Comparison of ENCODE assay signal across 24 cellular contexts in genomic region chr4:184215709-184216328, GRCh38. TPM values are rescaled to one million over a fixed set of nuclear protein-coding genes. Genes with fewer than 3 reads are reported as not detected.
DNase-seq lines count a peak whose midpoint lies in the region; ATAC-seq, FAIRE-seq and TF ChIP-seq lines count a peak whose summit lies in the region.
"Had no signal": no experiment of that assay in that cellular context is flagged by ENCODE, and none has a peak within 500 bp of the region (broad histone marks: within the 10 kb centered on the region; RNA-seq: fewer than 3 reads in every experiment).

No MANE protein-coding gene starts in this region.

- H3K9me2 ChIP-seq in GM23338 (ENCODE audit: insufficient read depth), result 0 out of 2 replicates have a peak, but pooled peaks cover 3% of the 10 kb centered on the region

- DNase-seq in GM23338 (ENCODE audit: low spot score) (no peak), caudate nucleus (lab: John Stamatoyannopoulos, UW) (peak in 14 of 61 donors; percentile 13 to 48 (median 22)), mucosa of descending colon (peak in 1 of 3 donors; percentile 12), sciatic nerve (ENCODE audit: low spot score) (no peak), HepG2 (ENCODE audit: low spot score) (no peak), CD1c-positive myeloid dendritic cell (ENCODE audit: extremely low spot score) (no peak)
- DNase-seq: activated CD4-positive, alpha-beta T cell treated with anti-CD3 and anti-CD28 coated beads, Interleukin-2, amount 50 U/mL, for 4 hours; activated effector memory CD4-positive, alpha-beta T cell treated with anti-CD3 and anti-CD28 coated beads, Interleukin-2, amount 50 U/mL, for 16 hours; CD4-positive, CD25-positive, alpha-beta regulatory T cell; DMS79; foreskin fibroblast; NCI-H146; NCI-H2227 treated with DMSO at 0.1 percent for 48 hours had no signal

- in situ Hi-C loops in HepG2 (cut with HindIII; ENCODE audit: extremely low pct_ligation_motif_present, low pct_unique_long_range_greater_than_20kb), result no loop called here

- no peak overlapping the region for H3K4me2 ChIP-seq in GM23338
- no peak overlapping the region for H3K4me2 ChIP-seq in HepG2 (ENCODE audit: low read depth, low read length)

- peak overlapping the region; percentile 69; the same call in 1 of the 2 replicates for H2AFZ ChIP-seq in GM23338
- no peak overlapping the region for H2AFZ ChIP-seq in HepG2 (ENCODE audit: low read length)

- no peaks in the 10 kb centered on the region; the same call in 1 of the 2 replicates for H3K4me1 ChIP-seq in GM23338 (ENCODE audit: insufficient read depth)
- no peaks in the 10 kb centered on the region for H3K4me1 ChIP-seq in mucosa of descending colon (ENCODE audit: low read depth)
- H3K4me1 ChIP-seq in HepG2 (ENCODE audit: insufficient read depth, low read length), result peaks cover 9% of the 10 kb centered on the region

- 23% methylated on average over 10 of the region's 10 CpGs for WGBS in HepG2 (ENCODE audit: low lambda C conversion rate)

- H3K4me3 ChIP-seq in GM23338 (no peak overlapping the region), mucosa of descending colon (no peak overlapping the region), HepG2 (replicated peaks in 1 of 3; ENCODE audit: insufficient read depth in 1 of 3, low read depth in 2 of 3, low read length in 3 of 3) (no peak overlapping the region)
- H3K4me3 ChIP-seq: cardiac muscle cell had no signal

- H3K27me3 ChIP-seq in GM23338 (ENCODE audit: insufficient read depth) (no peaks in the 10 kb centered on the region), HepG2 (ENCODE audit: control insufficient read depth in 1 of 2, insufficient read depth in 2 of 2, low read length in 2 of 2) (peaks cover 4 to 23% of the 10 kb centered on the region in 2 experiments; a peak in 3 of 5 replicates)
- H3K27me3 ChIP-seq: cardiac muscle cell had no signal

- peaks cover 9% of the 10 kb centered on the region; the same call in 2 of the 3 replicates for H3K9me3 Mint-ChIP-seq in GM23338

- no TSS peak for BruUV-seq in HepG2 (replicated peaks; lab: Mats Ljungman, UMichigan)

- POLR2A ChIA-PET in HepG2 (lab: Yijun Ruan, JAX), result no interaction called here

- TF ChIP-seq EP300 in HepG2 (IDR thresholded peaks at IDR 0.05; ENCODE audit: low read depth in 2 of 2, low read length in 2 of 2), result no peak
- no peak for TF ChIP-seq EP300 in HepG2 (CRISPR knock-in tag; IDR thresholded peaks at IDR 0.05; ENCODE audit: borderline replicate concordance)

- no peaks in the 10 kb centered on the region; the same call in 2 of the 3 replicates for H3K36me3 Mint-ChIP-seq in GM23338 (ENCODE audit: low read depth)
- H3K36me3 Mint-ChIP-seq: CD4-positive, CD25-positive, alpha-beta regulatory T cell had no signal

- H3K27me3 Mint-ChIP-seq in GM23338 (ENCODE audit: insufficient read depth, low read depth, poor library complexity), result peaks cover 2% of the 10 kb centered on the region

- no peak overlapping the region for H3K27ac ChIP-seq in GM23338 (ENCODE audit: low read depth)
- H3K27ac ChIP-seq in caudate nucleus (ENCODE audit: low read depth, low read length), result peak overlapping the region; percentile 37
- no peak overlapping the region for H3K27ac ChIP-seq in HepG2 (ENCODE audit: extremely low read length, insufficient read depth, low read length)
- H3K27ac ChIP-seq: cardiac muscle cell, epithelial cell of prostate, HL-60, neutrophil, VCaP had no signal

- no peak overlapping the region for H3K9ac ChIP-seq in HepG2 (ENCODE audit: insufficient read depth, low read depth, low read length)

- ATAC-seq in GM23338 (no peak), mucosa of descending colon (peak; percentile 52), sciatic nerve (peak; percentile 75), GM21786 (IDR thresholded peaks at IDR 0.05; ENCODE audit: unreplicated experiment) (no peak), HepG2 (no peak), HG03039 (IDR thresholded peaks at IDR 0.05; ENCODE audit: unreplicated experiment) (no peak)

- H3F3A ChIP-seq in GM23338 (replicated peaks; ENCODE audit: low read depth), result no peaks in the 10 kb centered on the region

- peaks cover 19% of the 10 kb centered on the region for H3K4me1 Mint-ChIP-seq in GM23338
- H3K4me1 Mint-ChIP-seq: CD4-positive, CD25-positive, alpha-beta regulatory T cell had no signal

- H3K9me3 ChIP-seq in mucosa of descending colon, result no peaks in the 10 kb centered on the region
- no peaks in the 10 kb centered on the region for H3K9me3 ChIP-seq in HepG2 (ENCODE audit: low read length)
- H3K9me3 ChIP-seq: neutrophil had no signal

- H3K79me2 ChIP-seq in GM23338 (replicated peaks; ENCODE audit: insufficient read depth) (no peaks in the 10 kb centered on the region), HepG2 (ENCODE audit: insufficient read depth, low read length) (no peaks in the 10 kb centered on the region)

- no peak for TF ChIP-seq RAD21 in HepG2 (CRISPR knock-in tag; IDR thresholded peaks at IDR 0.05)

- no peak for TF ChIP-seq CTCF in GM23338 (conservative IDR thresholded peaks at IDR 0.05; ENCODE audit: low read depth in 2 of 2)
- TF ChIP-seq CTCF in mucosa of descending colon (IDR thresholded peaks at IDR 0.05), result no peak
- TF ChIP-seq CTCF in HepG2 (CRISPR knock-in tag; IDR thresholded peaks at IDR 0.05), result no peak

- no peak overlapping the region for H3K27ac Mint-ChIP-seq in GM23338
- H3K27ac Mint-ChIP-seq: CD4-positive, CD25-positive, alpha-beta regulatory T cell; T-helper 1 cell treated with Interleukin-12 subunit alpha and Interleukin-12 subunit beta and Interleukin-4 antibody, amounts not matched to agents 30 μg/mL and 1 μg/mL, for 36 hours had no signal

- H4K20me1 ChIP-seq in GM23338 (replicated peaks; ENCODE audit: insufficient read depth), result no peaks in the 10 kb centered on the region
- H4K20me1 ChIP-seq in HepG2 (ENCODE audit: insufficient read depth, low read length), result no peaks in the 10 kb centered on the region

- FAIRE-seq in HepG2 (lab: Jason Lieb, UNC), result no peak
- FAIRE-seq: GM12891 had no signal

- TF ChIP-seq POLR2A in HepG2 (IDR thresholded peaks at IDR 0.05; ENCODE audit: insufficient read depth in 1 of 2, low read depth in 2 of 2, low read length in 2 of 2), result no peak

- intact Hi-C loops in mucosa of descending colon (cut with DNase I, micrococcal nuclease), result no loop called here
- intact Hi-C loops in sciatic nerve (cut with DNase I), result no loop called here
- intact Hi-C loops in HepG2 (cut with micrococcal nuclease; ENCODE audit: unreplicated experiment), result no loop called here

- H3K4me3 Mint-ChIP-seq in GM23338, result no peak overlapping the region
- H3K4me3 Mint-ChIP-seq: CD4-positive, CD25-positive, alpha-beta regulatory T cell; T-helper 1 cell treated with Interleukin-12 subunit alpha and Interleukin-12 subunit beta and Interleukin-4 antibody, amounts not matched to agents 30 μg/mL and 1 μg/mL, for 36 hours had no signal

- CTCF ChIA-PET in HepG2 (lab: Yijun Ruan, JAX; ENCODE audit: low intra/inter-chr PET ratio, low total read pairs), result no interaction called here

- no peaks in the 10 kb centered on the region; the same call in 1 of the 2 replicates for H3K36me3 ChIP-seq in GM23338 (ENCODE audit: insufficient read depth)
- no peaks in the 10 kb centered on the region for H3K36me3 ChIP-seq in mucosa of descending colon (ENCODE audit: low read depth)
- no peaks in the 10 kb centered on the region for H3K36me3 ChIP-seq in HepG2 (replicated peaks in 1 of 2; ENCODE audit: control insufficient read depth in 1 of 2, insufficient read depth in 2 of 2, low read length in 2 of 2)
- H3K36me3 ChIP-seq: cardiac muscle cell, neutrophil had no signal

TF ChIP-seq in HepG2, 621 proteins besides CTCF, POLR2A, EP300 and RAD21 (continues in another document):
- no peak for TF ChIP-seq SMAD9 (CRISPR knock-in tag; IDR thresholded peaks at IDR 0.05)
- no peak for TF ChIP-seq ZNF784 (CRISPR knock-in tag; IDR thresholded peaks at IDR 0.05; ENCODE audit: borderline replicate concordance)
- no peak for TF ChIP-seq ARNTL (CRISPR knock-in tag; IDR thresholded peaks at IDR 0.05)
- no peak for TF ChIP-seq FOSL2 (CRISPR knock-in tag; IDR thresholded peaks at IDR 0.05)
- no peak for TF ChIP-seq CREM (IDR thresholded peaks at IDR 0.05)
- no peak for TF ChIP-seq CREM (CRISPR knock-in tag; IDR thresholded peaks at IDR 0.05)
- TF ChIP-seq NFKB2 (CRISPR knock-in tag; IDR thresholded peaks at IDR 0.05; ENCODE audit: borderline replicate concordance), result no peak

RNA-seq across cellular contexts. Expression of gene ENPP6, which starts 1.9 kb away (rescaled TPM):
- total RNA-seq in GM23338 (2014; rRNA removed; shearing (Covaris generic)), result 0.23 TPM in 1 of 2 replicates, not detected in the other
- polyA plus RNA-seq in GM23338 (2016; fragmentation: Nextera tagmentation; extraction: Ambion mirVana) (0.05 and 0.11 TPM in 2 replicates), HepG2 (2011; rRNA removed) (not detected in 2 replicates)
- total RNA-seq in mucosa of descending colon (under 1 TPM; 0.35 to 0.57 (median 0.43) TPM), sciatic nerve (24.6 TPM), HepG2 (2016; rRNA removed; fragmentation: Illumina TruSeq; extraction: Trizol) (not detected in 2 replicates)
- not detected in 2 replicates for total RNA-seq in HepG2 (2016; cell fraction: cytosol; rRNA removed; fragmentation: Illumina TruSeq; extraction: Trizol; ENCODE audit: low read depth)
- total RNA-seq in HepG2 (2016; cell fraction: insoluble cytoplasmic fraction; rRNA removed; fragmentation: Illumina TruSeq; extraction: Trizol), result not detected in 2 replicates
- total RNA-seq in HepG2 (2016; cell fraction: membrane; rRNA removed; fragmentation: Illumina TruSeq; extraction: Trizol), result not detected in 2 replicates
- total RNA-seq in HepG2 (2016; cell fraction: nucleus; rRNA removed; fragmentation: Illumina TruSeq; extraction: Trizol), result not detected in 2 replicates
- polyA plus RNA-seq in HepG2 (2011; cell fraction: cytosol; rRNA removed), result 0.03 TPM in 1 of 2 replicates, not detected in the other
- polyA plus RNA-seq in HepG2 (2011; cell fraction: nucleus; rRNA removed), result not detected in 2 replicates
- polyA plus RNA-seq in HepG2 (2012), result not detected in 2 replicates
- not detected in 2 replicates for polyA plus RNA-seq in HepG2 (2016; cell fraction: cytosol; fragmentation: Illumina TruSeq; extraction: Trizol; ENCODE audit: low read depth)
- not detected in 2 replicates for polyA plus RNA-seq in HepG2 (2016; cell fraction: insoluble cytoplasmic fraction; fragmentation: Illumina TruSeq; extraction: Trizol; ENCODE audit: low read depth)
- polyA plus RNA-seq in HepG2 (2016; cell fraction: membrane; fragmentation: Illumina TruSeq; extraction: Trizol; ENCODE audit: low read depth), result not detected in 2 replicates
- polyA plus RNA-seq in HepG2 (2016; cell fraction: nucleus; fragmentation: Illumina TruSeq; extraction: Trizol; ENCODE audit: insufficient read depth, low read depth), result not detected in 2 replicates
- not detected in 2 replicates for polyA minus RNA-seq in HepG2 (2011; rRNA and poly(A)+ RNA removed; ENCODE audit: low replicate concordance)
- polyA minus RNA-seq in HepG2 (2011; cell fraction: cytosol; rRNA and poly(A)+ RNA removed), result not detected in 2 replicates
- polyA minus RNA-seq in HepG2 (2011; cell fraction: nucleus; rRNA and poly(A)+ RNA removed), result not detected in 2 replicates
- total RNA-seq: cardiac muscle cell; CD4-positive, CD25-positive, alpha-beta regulatory T cell; M059J; mesenteric fat pad had no signal
- polyA plus RNA-seq: cardiac muscle cell; CD4-positive, CD25-positive, alpha-beta regulatory T cell had no signal

Comparison
In these comparisons a context has a peak if more than half of its experiments do, and no peak if none do; other contexts are left out.
1. ATAC-seq: peak in mucosa of descending colon (single experiment) and sciatic nerve (single experiment); none in GM23338 (single experiment), GM21786 (single experiment), HepG2 (single experiment) and HG03039 (single experiment).
2. RNA of gene ENPP6, which starts 1.9 kb away (total RNA-seq): 24.6 TPM in sciatic nerve (single experiment); 0.35 to 0.57 TPM in mucosa of descending colon, 0.23 TPM in GM23338 and not detected in HepG2; every median in the first group is over 10 times any median in the second.